In the genomic region with DNA sequence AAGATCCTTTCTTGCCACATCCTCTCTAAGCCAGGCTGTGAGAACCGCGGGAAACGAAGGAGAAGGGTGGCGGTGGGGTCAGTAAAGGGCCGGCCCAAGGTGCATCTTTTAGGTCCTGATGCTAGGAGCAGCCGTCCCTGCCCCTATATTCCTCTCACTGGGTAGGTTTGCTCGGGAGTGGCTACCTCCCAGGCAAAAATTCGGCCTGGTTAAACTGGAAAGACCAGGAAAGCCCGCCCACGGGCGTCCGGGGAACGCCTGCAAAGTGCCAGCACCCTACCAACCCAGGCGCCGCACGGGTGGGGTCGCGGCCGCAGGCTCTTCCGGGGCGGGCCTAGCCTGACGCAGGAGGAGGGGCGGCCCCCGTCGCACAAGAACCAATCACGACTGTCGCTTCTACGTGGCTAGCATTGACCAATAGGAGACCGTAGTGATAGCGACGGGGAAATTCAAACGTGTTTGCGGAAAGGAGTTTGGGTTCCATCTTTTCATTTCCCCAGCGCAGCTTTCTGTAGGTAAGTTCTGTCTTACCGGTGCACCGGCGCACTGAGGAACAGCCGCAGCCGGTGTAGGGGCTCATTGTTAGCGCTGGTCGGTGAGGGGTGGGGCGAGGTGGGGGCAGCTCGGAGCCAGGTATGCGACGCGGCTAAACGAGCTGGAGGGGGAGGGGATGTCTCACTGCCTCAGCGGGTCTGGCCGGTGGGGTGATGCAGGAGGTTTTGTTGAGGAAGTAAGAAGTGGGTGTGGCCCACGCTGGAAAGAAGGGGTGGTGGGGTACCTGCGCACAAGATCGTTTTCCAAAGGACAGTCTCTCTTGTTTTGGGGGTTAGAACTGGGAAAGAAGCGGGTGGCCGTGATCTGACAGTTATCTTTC, we compare ENCODE assay signal across 8 cellular contexts. TPM values are rescaled to one million over a fixed set of nuclear protein-coding genes. Genes with fewer than 3 reads are reported as not detected.
DNase-seq lines count a peak whose midpoint lies in the region; ATAC-seq, FAIRE-seq and TF ChIP-seq lines count a peak whose summit lies in the region.

A gene (plus strand): TSS at position 451 of the 874 bp plus-strand sequence. CDS start 1,195 bp downstream, outside the sequence.

- peaks cover 23% of the 10 kb centered on the region for H3K79me2 ChIP-seq in HepG2 (ENCODE audit: insufficient read depth, low read length)

- in situ Hi-C loops in HepG2 (cut with HindIII; ENCODE audit: extremely low pct_ligation_motif_present, low pct_unique_long_range_greater_than_20kb), result no loop called here

- CTCF ChIA-PET in HepG2 (lab: Yijun Ruan, JAX; ENCODE audit: low intra/inter-chr PET ratio, low total read pairs), result no interaction called here

- peak within 1 kb of the TSS; percentile 85 for H3K27ac ChIP-seq in HepG2 (ENCODE audit: extremely low read length, insufficient read depth, low read length)

- H3K27me3 ChIP-seq in HepG2 (ENCODE audit: control insufficient read depth in 1 of 2, insufficient read depth in 2 of 2, low read length in 2 of 2), result no peaks in the 10 kb centered on the region; a peak in 1 of 5 replicates

- H3K9me3 ChIP-seq in HepG2 (ENCODE audit: low read length), result no peaks in the 10 kb centered on the region

- H2AFZ ChIP-seq in HepG2 (ENCODE audit: low read length), result peak within 1 kb of the TSS; percentile 44

- peaks cover 0 to 14% of the 10 kb centered on the region in 2 experiments; a peak in 3 of 5 replicates for H3K36me3 ChIP-seq in HepG2 (replicated peaks in 1 of 2; ENCODE audit: control insufficient read depth in 1 of 2, insufficient read depth in 2 of 2, low read length in 2 of 2)

- peak within 1 kb of the TSS; percentile 72 for H3K9ac ChIP-seq in HepG2 (ENCODE audit: insufficient read depth, low read depth, low read length)

- POLR2A ChIA-PET in HepG2 (lab: Yijun Ruan, JAX), result interaction anchor here (1.0 kb wide), 1 partner anchor 16 kb away, joined by 3 read pairs; no protein-coding TSS in a partner anchor

- TF ChIP-seq EP300 in HepG2 (IDR thresholded peaks at IDR 0.05; ENCODE audit: low read depth in 2 of 2, low read length in 2 of 2) (no peak), HepG2 (CRISPR knock-in tag; IDR thresholded peaks at IDR 0.05; ENCODE audit: borderline replicate concordance) (no peak)

- ATAC-seq in GM19395 (IDR thresholded peaks at IDR 0.05; ENCODE audit: unreplicated experiment) (peak; percentile 99), HG03565 (IDR thresholded peaks at IDR 0.05; ENCODE audit: unreplicated experiment) (peak; percentile 99), HepG2 (peak; percentile 99)

- peak within 1 kb of the TSS; percentile 89 for H3K4me2 ChIP-seq in HepG2 (ENCODE audit: low read depth, low read length)

- TF ChIP-seq RAD21 in HepG2 (CRISPR knock-in tag; IDR thresholded peaks at IDR 0.05), result no peak

- H3K4me1 ChIP-seq in HepG2 (ENCODE audit: insufficient read depth, low read length), result peaks cover 26% of the 10 kb centered on the region

- BruUV-seq in HepG2 (replicated peaks; lab: Mats Ljungman, UMichigan), result no TSS peak

- WGBS in HepG2 (ENCODE audit: low lambda C conversion rate), result under 1% methylated on average over 33 of the region's 54 CpGs

- peak; percentile 24 to 90 (median 80) for DNase-seq in C1 segment of cervical spinal cord (lab: John Stamatoyannopoulos, UW)
- peak; percentile 100 for DNase-seq in NCI-H774 (lab: John Stamatoyannopoulos, UW)
- peak; percentile 84 for DNase-seq in activated CD4-positive, alpha-beta T cell treated with anti-CD3 and anti-CD28 coated beads, Interleukin-2, amount 50 U/mL, for 4 hours
- peak; percentile 84 to 94 for DNase-seq in dermis microvascular lymphatic vessel endothelial cell (ENCODE audit: low read depth in 2 of 2)
- peak; percentile 93 for DNase-seq in HepG2 (ENCODE audit: low spot score)
- peak; percentile 88 for DNase-seq in stimulated activated CD4-positive, alpha-beta T cell treated with anti-CD3 and anti-CD28 coated beads, Interleukin-4, amount 100 ng/mL, for 1 hour

- TF ChIP-seq POLR2A in HepG2 (IDR thresholded peaks at IDR 0.05; ENCODE audit: insufficient read depth in 1 of 2, low read depth in 2 of 2, low read length in 2 of 2), result peak; percentile 51 to 78; a peak in 3 of 4 replicates

- TF ChIP-seq CTCF in HepG2 (CRISPR knock-in tag; IDR thresholded peaks at IDR 0.05), result no peak

- intact Hi-C loops in HepG2 (cut with micrococcal nuclease; ENCODE audit: unreplicated experiment), result loop anchor here (1.0 to 5.0 kb wide), 3 partner anchors 55 to 927 kb away; a partner anchor contains a TSS

- H3K4me3 ChIP-seq in HepG2 (replicated peaks in 1 of 3; ENCODE audit: insufficient read depth in 1 of 3, low read depth in 2 of 3, low read length in 3 of 3), result peak within 1 kb of the TSS; percentile 80 to 96 (median 91)

- H4K20me1 ChIP-seq in HepG2 (ENCODE audit: insufficient read depth, low read length), result no peaks in the 10 kb centered on the region

- peak; percentile 91 for FAIRE-seq in HepG2 (lab: Jason Lieb, UNC)

TF ChIP-seq in HepG2, 621 proteins besides CTCF, POLR2A, EP300 and RAD21 (continues in another document):
- peak; percentile 81 for TF ChIP-seq RBFOX2 (IDR thresholded peaks at IDR 0.05; ENCODE audit: low read depth, low read length)
- TF ChIP-seq SATB2 (CRISPR knock-in tag; IDR thresholded peaks at IDR 0.05), result no peak
- TF ChIP-seq, protein P1, sequence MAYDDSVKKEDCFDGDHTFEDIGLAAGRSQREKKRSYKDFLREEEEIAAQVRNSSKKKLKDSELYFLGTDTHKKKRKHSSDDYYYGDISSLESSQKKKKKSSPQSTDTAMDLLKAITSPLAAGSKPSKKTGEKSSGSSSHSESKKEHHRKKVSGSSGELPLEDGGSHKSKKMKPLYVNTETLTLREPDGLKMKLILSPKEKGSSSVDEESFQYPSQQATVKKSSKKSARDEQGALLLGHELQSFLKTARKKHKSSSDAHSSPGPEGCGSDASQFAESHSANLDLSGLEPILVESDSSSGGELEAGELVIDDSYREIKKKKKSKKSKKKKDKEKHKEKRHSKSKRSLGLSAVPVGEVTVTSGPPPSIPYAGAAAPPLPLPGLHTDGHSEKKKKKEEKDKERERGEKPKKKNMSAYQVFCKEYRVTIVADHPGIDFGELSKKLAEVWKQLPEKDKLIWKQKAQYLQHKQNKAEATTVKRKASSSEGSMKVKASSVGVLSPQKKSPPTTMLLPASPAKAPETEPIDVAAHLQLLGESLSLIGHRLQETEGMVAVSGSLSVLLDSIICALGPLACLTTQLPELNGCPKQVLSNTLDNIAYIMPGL (CRISPR knock-in tag; IDR thresholded peaks at IDR 0.05; ENCODE audit: borderline replicate concordance in 1 of 2, low read depth in 1 of 2), result no peak
- no peak for TF ChIP-seq ZNF143 (CRISPR knock-in tag; IDR thresholded peaks at IDR 0.05)
- TF ChIP-seq ATM (IDR thresholded peaks at IDR 0.05; ENCODE audit: borderline replicate concordance), result no peak
- TF ChIP-seq, protein P2, sequence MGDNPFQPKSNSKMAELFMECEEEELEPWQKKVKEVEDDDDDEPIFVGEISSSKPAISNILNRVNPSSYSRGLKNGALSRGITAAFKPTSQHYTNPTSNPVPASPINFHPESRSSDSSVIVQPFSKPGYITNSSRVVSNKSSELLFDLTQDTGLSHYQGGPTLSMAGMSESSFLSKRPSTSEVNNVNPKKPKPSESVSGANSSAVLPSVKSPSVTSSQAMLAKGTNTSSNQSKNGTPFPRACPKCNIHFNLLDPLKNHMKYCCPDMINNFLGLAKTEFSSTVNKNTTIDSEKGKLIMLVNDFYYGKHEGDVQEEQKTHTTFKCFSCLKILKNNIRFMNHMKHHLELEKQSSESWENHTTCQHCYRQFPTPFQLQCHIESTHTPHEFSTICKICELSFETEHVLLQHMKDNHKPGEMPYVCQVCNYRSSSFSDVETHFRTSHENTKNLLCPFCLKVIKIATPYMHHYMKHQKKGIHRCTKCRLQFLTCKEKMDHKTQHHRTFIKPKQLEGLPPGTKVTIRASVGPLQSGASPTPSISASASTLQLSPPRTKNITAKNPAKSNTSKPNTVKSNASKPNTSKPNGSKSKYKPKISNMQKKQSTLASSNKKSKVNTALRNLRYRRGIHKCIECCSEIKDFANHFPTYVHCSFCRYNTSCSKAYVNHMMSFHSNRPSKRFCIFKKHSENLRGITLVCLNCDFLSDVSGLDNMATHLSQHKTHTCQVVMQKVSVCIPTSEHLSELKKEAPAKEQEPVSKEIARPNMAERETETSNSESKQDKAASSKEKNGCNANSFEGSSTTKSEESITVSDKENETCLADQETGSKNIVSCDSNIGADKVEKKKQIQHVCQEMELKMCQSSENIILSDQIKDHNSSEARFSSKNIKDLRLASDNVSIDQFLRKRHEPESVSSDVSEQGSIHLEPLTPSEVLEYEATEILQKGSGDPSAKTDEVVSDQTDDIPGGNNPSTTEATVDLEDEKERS (CRISPR knock-in tag; IDR thresholded peaks at IDR 0.05), result 0 out of 2 replicates have a peak, but pooled peaks have one; percentile 21
- no peak for TF ChIP-seq MATR3 (CRISPR knock-in tag; IDR thresholded peaks at IDR 0.05)
- TF ChIP-seq GATAD1 (CRISPR knock-in tag; IDR thresholded peaks at IDR 0.05), result peak; percentile 92

RNA-seq across cellular contexts. Expression of the gene that starts here (rescaled TPM):
- total RNA-seq in dermis microvascular lymphatic vessel endothelial cell, result 4.8 and 15.5 TPM in 2 replicates
- 33.2 and 53.3 TPM in 2 replicates for total RNA-seq in HepG2 (2016; rRNA removed; fragmentation: Illumina TruSeq; extraction: Trizol)
- total RNA-seq in HepG2 (2016; cell fraction: cytosol; rRNA removed; fragmentation: Illumina TruSeq; extraction: Trizol; ENCODE audit: low read depth), result 5.4 and 6.3 TPM in 2 replicates
- total RNA-seq in HepG2 (2016; cell fraction: insoluble cytoplasmic fraction; rRNA removed; fragmentation: Illumina TruSeq; extraction: Trizol), result 34.0 and 52.1 TPM in 2 replicates
- 14.6 and 21.0 TPM in 2 replicates for total RNA-seq in HepG2 (2016; cell fraction: membrane; rRNA removed; fragmentation: Illumina TruSeq; extraction: Trizol)
- total RNA-seq in HepG2 (2016; cell fraction: nucleus; rRNA removed; fragmentation: Illumina TruSeq; extraction: Trizol), result 29.5 and 44.7 TPM in 2 replicates
- polyA plus RNA-seq in HepG2 (2011; rRNA removed), result 3.8 and 8.6 TPM in 2 replicates
- 2.5 and 2.7 TPM in 2 replicates for polyA plus RNA-seq in HepG2 (2011; cell fraction: cytosol; rRNA removed)
- 4.2 and 4.4 TPM in 2 replicates for polyA plus RNA-seq in HepG2 (2011; cell fraction: nucleus; rRNA removed)
- polyA plus RNA-seq in HepG2 (2012), result 4.4 and 11.1 TPM in 2 replicates
- polyA plus RNA-seq in HepG2 (2016; cell fraction: cytosol; fragmentation: Illumina TruSeq; extraction: Trizol; ENCODE audit: low read depth), result 1.2 and 2.0 TPM in 2 replicates
- 32.1 and 35.4 TPM in 2 replicates for polyA plus RNA-seq in HepG2 (2016; cell fraction: insoluble cytoplasmic fraction; fragmentation: Illumina TruSeq; extraction: Trizol; ENCODE audit: low read depth)
- 3.3 and 4.4 TPM in 2 replicates for polyA plus RNA-seq in HepG2 (2016; cell fraction: membrane; fragmentation: Illumina TruSeq; extraction: Trizol; ENCODE audit: low read depth)
- 26.0 and 26.3 TPM in 2 replicates for polyA plus RNA-seq in HepG2 (2016; cell fraction: nucleus; fragmentation: Illumina TruSeq; extraction: Trizol; ENCODE audit: insufficient read depth, low read depth)
- polyA minus RNA-seq in HepG2 (2011; rRNA and poly(A)+ RNA removed; ENCODE audit: low replicate concordance), result 2.6 and 15.4 TPM in 2 replicates
- polyA minus RNA-seq in HepG2 (2011; cell fraction: cytosol; rRNA and poly(A)+ RNA removed), result 5.5 and 9.8 TPM in 2 replicates
- polyA minus RNA-seq in HepG2 (2011; cell fraction: nucleus; rRNA and poly(A)+ RNA removed), result 22.0 and 25.2 TPM in 2 replicates

Comparison
In these comparisons a context has a peak if more than half of its experiments do, and no peak if none do; other contexts are left out.
1. Peak in every context shown above with its lines: DNase-seq, ATAC-seq, H3K4me3 ChIP-seq and H3K27ac ChIP-seq.